In the genomic region with DNA sequence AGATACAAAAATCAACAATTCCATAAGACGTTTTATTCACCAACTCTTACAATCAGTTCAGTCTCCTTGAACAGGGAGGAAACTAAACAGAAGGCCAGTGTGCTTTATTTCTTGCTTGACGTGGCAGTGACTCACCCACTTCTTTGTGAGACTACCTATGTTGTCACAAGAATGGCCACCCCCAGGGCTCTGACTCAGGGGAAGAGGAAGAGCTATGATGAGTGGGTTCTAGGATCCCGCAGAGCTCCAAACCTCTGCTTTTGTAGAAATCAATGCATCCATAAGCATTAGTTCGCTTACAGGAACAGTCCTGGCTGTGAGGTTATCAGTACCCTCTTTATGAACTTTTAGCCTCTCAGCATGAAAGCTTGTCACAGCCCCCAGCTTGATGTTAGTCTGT, we compare ENCODE assay signal across 9 cellular contexts.
DNase-seq lines count a peak whose midpoint lies in the region; ATAC-seq and TF ChIP-seq lines count a peak whose summit lies in the region.
"Had no signal": no experiment of that assay in that cellular context is flagged by ENCODE, and none has a peak within 500 bp of the region (broad histone marks: within the 10 kb centered on the region; RNA-seq: fewer than 3 reads in every experiment).

No MANE protein-coding gene starts in this region.

- TF ChIP-seq CTCF in upper lobe of right lung (IDR thresholded peaks at IDR 0.05) = no peak

- in situ Hi-C loops in SK-MEL-5 (cut with HindIII; ENCODE audit: low pct_unique_long_range_greater_than_20kb, low sequenced_read_pairs) = no loop called here

- no peaks in the 10 kb centered on the region for H3K4me1 ChIP-seq in upper lobe of right lung

- H3K36me3 ChIP-seq in upper lobe of right lung = peaks cover 8% of the 10 kb centered on the region

- H3K27ac Mint-ChIP-seq in activated naive CD8-positive, alpha-beta T cell treated with anti-CD3 and anti-CD28 coated beads, Interleukin-2, amount 50 U/mL, for 24 hours = no peak overlapping the region
- H3K27ac Mint-ChIP-seq in activated naive CD8-positive, alpha-beta T cell treated with anti-CD3 and anti-CD28 coated beads for 36 hours = no peak overlapping the region

- H3K4me3 Mint-ChIP-seq in activated naive CD8-positive, alpha-beta T cell treated with anti-CD3 and anti-CD28 coated beads, Interleukin-2, amount 50 U/mL, for 24 hours = no peak overlapping the region
- no peak overlapping the region for H3K4me3 Mint-ChIP-seq in activated naive CD8-positive, alpha-beta T cell treated with anti-CD3 and anti-CD28 coated beads for 36 hours

- DNase-seq in activated naive CD8-positive, alpha-beta T cell treated with anti-CD3 and anti-CD28 coated beads, Interleukin-2, amount 50 U/mL, for 24 hours = no peak
- DNase-seq in activated naive CD8-positive, alpha-beta T cell treated with anti-CD3 and anti-CD28 coated beads for 36 hours = no peak
- DNase-seq in SK-MEL-5 (ENCODE audit: low read depth, low spot score) (peak; percentile 100), head of caudate nucleus (peak; percentile 27 to 91 (median 60)), upper lobe of right lung (no peak), cortex of kidney (lab: John Stamatoyannopoulos, UW) (no peak), left ventricle myocardium superior (no peak)
- DNase-seq: activated CD4-positive, alpha-beta T cell treated with anti-CD3 and anti-CD28 coated beads for 4 hours had no signal

- intact Hi-C loops in head of caudate nucleus (cut with DNase I) = no loop called here
- intact Hi-C loops in upper lobe of right lung (cut with DNase I) = no loop called here
- intact Hi-C loops in left ventricle myocardium superior (cut with micrococcal nuclease) = no loop called here

- peak; percentile 77 for ATAC-seq in activated naive CD8-positive, alpha-beta T cell treated with anti-CD3 and anti-CD28 coated beads, Interleukin-2, amount 50 U/mL, for 24 hours
- peak; percentile 75 for ATAC-seq in upper lobe of right lung
- ATAC-seq in left ventricle myocardium superior = no peak
- ATAC-seq in GM18519 (IDR thresholded peaks at IDR 0.05; ENCODE audit: low FRiP score, unreplicated experiment) = no peak

- H3K36me3 Mint-ChIP-seq in activated naive CD8-positive, alpha-beta T cell treated with anti-CD3 and anti-CD28 coated beads, Interleukin-2, amount 50 U/mL, for 24 hours (ENCODE audit: low read depth) = no peaks in the 10 kb centered on the region
- no peaks in the 10 kb centered on the region for H3K36me3 Mint-ChIP-seq in activated naive CD8-positive, alpha-beta T cell treated with anti-CD3 and anti-CD28 coated beads for 36 hours

- no peak overlapping the region for H3K4me3 ChIP-seq in upper lobe of right lung

- H3K9me3 ChIP-seq in upper lobe of right lung = no peaks in the 10 kb centered on the region

- H3K9me3 Mint-ChIP-seq in activated naive CD8-positive, alpha-beta T cell treated with anti-CD3 and anti-CD28 coated beads, Interleukin-2, amount 50 U/mL, for 24 hours = no peaks in the 10 kb centered on the region
- no peaks in the 10 kb centered on the region for H3K9me3 Mint-ChIP-seq in activated naive CD8-positive, alpha-beta T cell treated with anti-CD3 and anti-CD28 coated beads for 36 hours

- H3K27me3 ChIP-seq in upper lobe of right lung = no peaks in the 10 kb centered on the region

- no peaks in the 10 kb centered on the region for H3K4me1 Mint-ChIP-seq in activated naive CD8-positive, alpha-beta T cell treated with anti-CD3 and anti-CD28 coated beads, Interleukin-2, amount 50 U/mL, for 24 hours
- H3K4me1 Mint-ChIP-seq in activated naive CD8-positive, alpha-beta T cell treated with anti-CD3 and anti-CD28 coated beads for 36 hours = no peaks in the 10 kb centered on the region

- H3K27me3 Mint-ChIP-seq in activated naive CD8-positive, alpha-beta T cell treated with anti-CD3 and anti-CD28 coated beads, Interleukin-2, amount 50 U/mL, for 24 hours = peaks cover 2% of the 10 kb centered on the region
- no peaks in the 10 kb centered on the region for H3K27me3 Mint-ChIP-seq in activated naive CD8-positive, alpha-beta T cell treated with anti-CD3 and anti-CD28 coated beads for 36 hours

- H3K27ac ChIP-seq in upper lobe of right lung = no peak overlapping the region

Comparison
In these comparisons a context has a peak if more than half of its experiments do, and no peak if none do; other contexts are left out.
1. ATAC-seq: peak in activated naive CD8-positive, alpha-beta T cell treated with anti-CD3 and anti-CD28 coated beads, Interleukin-2, amount 50 U/mL, for 24 hours (single experiment) and upper lobe of right lung (single experiment); none in left ventricle myocardium superior (single experiment) and GM18519 (single experiment).
2. DNase-seq: peak in SK-MEL-5 (single experiment) and head of caudate nucleus (42 of 42); none in activated naive CD8-positive, alpha-beta T cell treated with anti-CD3 and anti-CD28 coated beads, Interleukin-2, amount 50 U/mL, for 24 hours (single experiment), activated naive CD8-positive, alpha-beta T cell treated with anti-CD3 and anti-CD28 coated beads for 36 hours (single experiment), upper lobe of right lung (single experiment), cortex of kidney (single experiment) and left ventricle myocardium superior (single experiment).